ENCODE assay signal across 22 cellular contexts in the genomic region with DNA sequence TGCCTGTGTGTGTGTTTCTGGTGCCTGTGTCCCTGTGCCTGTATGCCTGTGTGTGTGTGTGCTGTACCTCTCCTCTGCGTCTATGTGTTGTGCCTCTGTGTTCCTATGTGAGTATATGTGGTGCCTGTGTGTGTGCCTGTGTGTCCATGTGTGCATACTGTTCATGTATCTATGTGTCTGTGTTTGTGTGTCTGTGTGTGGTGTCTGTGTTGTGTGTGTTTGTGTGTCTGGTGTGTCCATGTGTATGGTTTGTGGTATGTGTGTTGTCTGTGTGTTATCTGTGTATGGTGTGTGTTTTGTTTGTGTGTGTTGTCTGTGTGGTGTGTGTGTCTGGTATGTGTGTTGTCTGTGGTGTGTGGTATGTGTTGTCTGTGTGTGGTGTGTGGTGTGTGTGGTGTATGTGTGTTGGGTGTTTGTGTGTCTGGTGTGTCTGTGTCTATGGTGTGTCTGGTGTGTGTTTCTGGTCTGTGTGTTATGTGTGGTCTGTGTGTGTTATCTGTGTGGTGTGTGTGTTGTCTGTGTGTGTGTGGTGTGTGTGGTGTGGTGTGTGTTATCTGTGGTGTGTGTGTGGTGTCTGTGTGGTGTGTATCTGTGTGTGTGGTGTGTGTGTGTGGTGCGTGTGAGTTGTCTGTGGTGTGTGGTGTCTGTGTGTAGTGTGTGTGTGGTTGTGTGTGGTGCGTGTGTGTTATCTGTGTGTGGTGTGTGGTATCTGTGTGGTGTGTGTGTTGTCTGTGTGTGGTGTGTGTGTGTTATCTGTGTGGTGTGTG. TPM values are rescaled to one million over a fixed set of nuclear protein-coding genes. Genes with fewer than 3 reads are reported as not detected.
DNase-seq lines count a peak whose midpoint lies in the region; ATAC-seq and TF ChIP-seq lines count a peak whose summit lies in the region.
"Had no signal": no experiment of that assay in that cellular context is flagged by ENCODE, and none has a peak within 500 bp of the region (broad histone marks: within the 10 kb centered on the region; RNA-seq: fewer than 3 reads in every experiment).

No MANE protein-coding gene starts in this region.

- CTCF ChIA-PET in WTC11 (lab: Charles Lee): no interaction called here

- H3K4me3 Mint-ChIP-seq in WTC11: no peak overlapping the region
- H3K4me3 Mint-ChIP-seq in endothelial cell (ENCODE audit: unreplicated experiment): no peak overlapping the region
- H3K4me3 Mint-ChIP-seq: activated CD4-positive, alpha-beta memory T cell treated with anti-CD3 and anti-CD28 coated beads for 36 hours; activated naive CD8-positive, alpha-beta T cell; activated T-helper 17 cell treated with anti-CD3 and anti-CD28 coated beads, Interleukin-2, amount 50 U/mL, for 72 hours; central memory CD8-positive, alpha-beta T cell; naive B cell; T-cell had no signal

- H3K9ac ChIP-seq in trophoblast cell (ENCODE audit: low read length): no peak overlapping the region

- H3K36me3 Mint-ChIP-seq in WTC11 (peaks cover 21% of the 10 kb centered on the region), endothelial cell (ENCODE audit: low read depth, unreplicated experiment) (peaks cover 18% of the 10 kb centered on the region)
- H3K36me3 Mint-ChIP-seq: activated naive CD8-positive, alpha-beta T cell had no signal

- TF ChIP-seq CTCF in WTC11 (IDR thresholded peaks at IDR 0.05) (no peak), endothelial cell (IDR thresholded peaks at IDR 0.05; ENCODE audit: unreplicated experiment) (no peak)

- no peak overlapping the region for H2BK120ac ChIP-seq in trophoblast cell (ENCODE audit: insufficient read depth, low read length, poor library complexity)

- H3K4me1 ChIP-seq in trophoblast cell (ENCODE audit: control insufficient read depth in 1 of 2, insufficient read depth in 2 of 2, low read length in 2 of 2): no peaks in the 10 kb centered on the region
- H3K4me1 ChIP-seq: Peyer's patch, SJCRH30, transverse colon had no signal

- peak overlapping the region; percentile 97 for H3K23ac ChIP-seq in trophoblast cell (ENCODE audit: low read length)

- H2BK12ac ChIP-seq in trophoblast cell (ENCODE audit: low read length): no peak overlapping the region

- H3K27me3 Mint-ChIP-seq in WTC11 (ENCODE audit: low read depth) (no peaks in the 10 kb centered on the region), endothelial cell (ENCODE audit: unreplicated experiment) (peaks cover 4% of the 10 kb centered on the region)
- H3K27me3 Mint-ChIP-seq: activated CD4-positive, alpha-beta memory T cell treated with anti-CD3 and anti-CD28 coated beads for 36 hours; activated naive CD8-positive, alpha-beta T cell; activated T-helper 17 cell treated with anti-CD3 and anti-CD28 coated beads, Interleukin-2, amount 50 U/mL, for 72 hours; central memory CD8-positive, alpha-beta T cell; naive B cell; T-cell had no signal

- H2BK5ac ChIP-seq in trophoblast cell (ENCODE audit: low read depth, low read length, poor library complexity): no peak overlapping the region

- no peak for DNase-seq in WTC11 (ENCODE audit: low spot score)
- DNase-seq in trophoblast cell: no peak
- no peak for DNase-seq in endothelial cell (ENCODE audit: low spot score)
- DNase-seq: activated CD4-positive, alpha-beta memory T cell treated with anti-CD3 and anti-CD28 coated beads for 36 hours; activated CD8-positive, alpha-beta memory T cell treated with anti-CD3 and anti-CD28 coated beads, Interleukin-2, amount 50 U/mL, for 48 hours; dermis blood vessel endothelial cell; DMS79 treated with DMSO at 0.1 percent for 48 hours; left ventricle myocardium superior; naive B cell; NCI-H1694; NCI-H524 treated with DMSO at 0.1 percent for 48 hours; nucleus accumbens; Peyer's patch; SJCRH30; T-cell; transverse colon had no signal

- H3K27ac Mint-ChIP-seq in WTC11 (no peak overlapping the region), endothelial cell (ENCODE audit: unreplicated experiment) (no peak overlapping the region)
- H3K27ac Mint-ChIP-seq: activated CD4-positive, alpha-beta memory T cell treated with anti-CD3 and anti-CD28 coated beads for 36 hours; activated naive CD8-positive, alpha-beta T cell; activated T-helper 17 cell treated with anti-CD3 and anti-CD28 coated beads, Interleukin-2, amount 50 U/mL, for 72 hours; naive B cell; T-cell had no signal

- H2AK5ac ChIP-seq in trophoblast cell (ENCODE audit: low read length): no peak overlapping the region

- no peak overlapping the region for H3K4me2 ChIP-seq in trophoblast cell (ENCODE audit: low read length)

- H3K4me3 ChIP-seq in trophoblast cell (ENCODE audit: low read depth, low read length): peak overlapping the region; percentile 31
- H3K4me3 ChIP-seq: Peyer's patch, SJCRH30, transverse colon had no signal

- H3K4ac ChIP-seq in trophoblast cell (ENCODE audit: low read depth, low read length): no peak overlapping the region

- H3K9me3 ChIP-seq in trophoblast cell (ENCODE audit: insufficient read depth, low read depth, low read length): peaks cover 10% of the 10 kb centered on the region
- H3K9me3 ChIP-seq: Peyer's patch, transverse colon had no signal

- POLR2A ChIA-PET in WTC11 (lab: Charles Lee): no interaction called here

- H3K79me2 ChIP-seq in trophoblast cell (ENCODE audit: control insufficient read depth, insufficient read depth, low read length, poor library complexity): no peaks in the 10 kb centered on the region

- H4K91ac ChIP-seq in trophoblast cell (ENCODE audit: low read depth, low read length): no peak overlapping the region

- H4K12ac ChIP-seq in trophoblast cell (ENCODE audit: low read depth, low read length): no peak overlapping the region

- H3K36me3 ChIP-seq in trophoblast cell (ENCODE audit: control insufficient read depth in 1 of 2, insufficient read depth in 2 of 2, low read length in 2 of 2): peaks cover 73 to 77% of the 10 kb centered on the region in 2 experiments

- H3K4me1 Mint-ChIP-seq in WTC11 (no peaks in the 10 kb centered on the region), endothelial cell (ENCODE audit: unreplicated experiment) (no peaks in the 10 kb centered on the region)
- H3K4me1 Mint-ChIP-seq: activated T-helper 17 cell treated with anti-CD3 and anti-CD28 coated beads, Interleukin-2, amount 50 U/mL, for 72 hours; central memory CD8-positive, alpha-beta T cell; T-cell had no signal

- H3K79me1 ChIP-seq in trophoblast cell (ENCODE audit: low read length): no peaks in the 10 kb centered on the region

- H3K27me3 ChIP-seq in trophoblast cell (ENCODE audit: insufficient read depth, low read length): no peaks in the 10 kb centered on the region
- H3K27me3 ChIP-seq: Peyer's patch, SJCRH30, transverse colon had no signal

- no peak overlapping the region for H3K14ac ChIP-seq in trophoblast cell (ENCODE audit: low read length)

- H3K27ac ChIP-seq in trophoblast cell (ENCODE audit: low read depth, low read length): no peak overlapping the region
- H3K27ac ChIP-seq: C4-2B, Peyer's patch, SJCRH30, transverse colon had no signal

- H3K9me3 Mint-ChIP-seq in WTC11: no peaks in the 10 kb centered on the region
- H3K9me3 Mint-ChIP-seq in endothelial cell (ENCODE audit: unreplicated experiment): no peaks in the 10 kb centered on the region
- H3K9me3 Mint-ChIP-seq: activated CD4-positive, alpha-beta memory T cell treated with anti-CD3 and anti-CD28 coated beads for 36 hours; activated T-helper 17 cell treated with anti-CD3 and anti-CD28 coated beads, Interleukin-2, amount 50 U/mL, for 72 hours; central memory CD8-positive, alpha-beta T cell; naive B cell; T-cell had no signal

- no peak overlapping the region for H3K18ac ChIP-seq in trophoblast cell (ENCODE audit: low read length)

- no peak overlapping the region for H2AFZ ChIP-seq in trophoblast cell (ENCODE audit: insufficient read depth, low read length, poor library complexity)

- no peak overlapping the region for H4K8ac ChIP-seq in trophoblast cell (ENCODE audit: low read depth, low read length)

- ATAC-seq in WTC11 (no peak), GM18909 (IDR thresholded peaks at IDR 0.05; ENCODE audit: poor library complexity, unreplicated experiment) (no peak)
- ATAC-seq: activated CD4-positive, CD25-positive, alpha-beta regulatory T cell treated with anti-CD3 and anti-CD28 coated beads, Interleukin-2, amount 50 U/mL, for 24 hours; activated T-helper 17 cell treated with anti-CD3 and anti-CD28 coated beads, Interleukin-2, amount 50 U/mL, for 72 hours; left ventricle myocardium superior; T-cell had no signal

- no CpG with 5 or more reads among the region's 3 CpGs for WGBS in trophoblast cell (ENCODE audit: extremely low coverage, insufficient coverage, insufficient read length)

TF ChIP-seq in WTC11, 78 proteins besides CTCF, POLR2A, EP300 and RAD21 (continues in another document):
- TF ChIP-seq FOXK1 (CRISPR knock-in tag; IDR thresholded peaks at IDR 0.05): no peak

RNA-seq across cellular contexts. Expression of gene HDGFL2, which starts 20.4 kb away (rescaled TPM):
- total RNA-seq in WTC11 (2021) (111 to 116 TPM (median 115 TPM) in 3 replicates), endothelial cell (ENCODE audit: unreplicated experiment) (107 TPM)
- 48.0 and 49.8 TPM in 2 replicates for polyA plus RNA-seq in trophoblast cell (2013)

RNA-seq across cellular contexts. Expression of gene PLIN4, which starts 25.8 kb away (rescaled TPM):
- total RNA-seq in WTC11 (2021): 0.35 to 0.62 TPM (median 0.57 TPM) in 3 replicates
- 0.48 and 0.50 TPM in 2 replicates for polyA plus RNA-seq in trophoblast cell (2013)
- total RNA-seq in endothelial cell (ENCODE audit: unreplicated experiment): 0.13 TPM

RNA-seq across cellular contexts. Expression of gene UBXN6, which starts 34.9 kb away (rescaled TPM):
- total RNA-seq in WTC11 (2021): 34.8 to 39.8 TPM (median 38.8 TPM) in 3 replicates
- 41.6 and 44.8 TPM in 2 replicates for polyA plus RNA-seq in trophoblast cell (2013)
- total RNA-seq in endothelial cell (ENCODE audit: unreplicated experiment): 45.7 TPM

RNA-seq across cellular contexts. Expression of gene PLIN5, which starts 42.5 kb away (rescaled TPM):
- 3.3 to 4.2 TPM (median 3.9 TPM) in 3 replicates for total RNA-seq in WTC11 (2021)
- polyA plus RNA-seq in trophoblast cell (2013): 0.17 and 0.22 TPM in 2 replicates
- 0.64 TPM for total RNA-seq in endothelial cell (ENCODE audit: unreplicated experiment)

RNA-seq across cellular contexts. Expression of gene LRG1, which starts 47.3 kb away (rescaled TPM):
- total RNA-seq in WTC11 (2021) (0.81 to 1.2 TPM (median 0.87 TPM) in 3 replicates), endothelial cell (ENCODE audit: unreplicated experiment) (2.2 TPM)
- 1.7 and 1.8 TPM in 2 replicates for polyA plus RNA-seq in trophoblast cell (2013)
